ENCODE assay signal across 2 cellular contexts in genomic region chr12:4791497-4791896, GRCh38.
TF ChIP-seq lines count a peak whose summit lies in the region.

No MANE protein-coding gene starts in this region.

TF ChIP-seq in SK-N-SH treated with all-trans-retinoic acid at 6 μM for 48 hours, 23 proteins besides CTCF, POLR2A, EP300 and RAD21 (continued from another document):
- TF ChIP-seq, protein P1, sequence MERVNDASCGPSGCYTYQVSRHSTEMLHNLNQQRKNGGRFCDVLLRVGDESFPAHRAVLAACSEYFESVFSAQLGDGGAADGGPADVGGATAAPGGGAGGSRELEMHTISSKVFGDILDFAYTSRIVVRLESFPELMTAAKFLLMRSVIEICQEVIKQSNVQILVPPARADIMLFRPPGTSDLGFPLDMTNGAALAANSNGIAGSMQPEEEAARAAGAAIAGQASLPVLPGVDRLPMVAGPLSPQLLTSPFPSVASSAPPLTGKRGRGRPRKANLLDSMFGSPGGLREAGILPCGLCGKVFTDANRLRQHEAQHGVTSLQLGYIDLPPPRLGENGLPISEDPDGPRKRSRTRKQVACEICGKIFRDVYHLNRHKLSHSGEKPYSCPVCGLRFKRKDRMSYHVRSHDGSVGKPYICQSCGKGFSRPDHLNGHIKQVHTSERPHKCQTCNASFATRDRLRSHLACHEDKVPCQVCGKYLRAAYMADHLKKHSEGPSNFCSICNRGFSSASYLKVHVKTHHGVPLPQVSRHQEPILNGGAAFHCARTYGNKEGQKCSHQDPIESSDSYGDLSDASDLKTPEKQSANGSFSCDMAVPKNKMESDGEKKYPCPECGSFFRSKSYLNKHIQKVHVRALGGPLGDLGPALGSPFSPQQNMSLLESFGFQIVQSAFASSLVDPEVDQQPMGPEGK (CRISPR knock-in tag; IDR thresholded peaks at IDR 0.05; ENCODE audit: borderline replicate concordance): no peak
- TF ChIP-seq ZNF8 (CRISPR knock-in tag; IDR thresholded peaks at IDR 0.05): peak; percentile 64
- TF ChIP-seq ZFP3 (CRISPR knock-in tag; IDR thresholded peaks at IDR 0.05): no peak

TF ChIP-seq in SK-N-SH, 30 proteins besides CTCF, POLR2A, EP300 and RAD21 (continued from another document):
- TF ChIP-seq, protein P2, sequence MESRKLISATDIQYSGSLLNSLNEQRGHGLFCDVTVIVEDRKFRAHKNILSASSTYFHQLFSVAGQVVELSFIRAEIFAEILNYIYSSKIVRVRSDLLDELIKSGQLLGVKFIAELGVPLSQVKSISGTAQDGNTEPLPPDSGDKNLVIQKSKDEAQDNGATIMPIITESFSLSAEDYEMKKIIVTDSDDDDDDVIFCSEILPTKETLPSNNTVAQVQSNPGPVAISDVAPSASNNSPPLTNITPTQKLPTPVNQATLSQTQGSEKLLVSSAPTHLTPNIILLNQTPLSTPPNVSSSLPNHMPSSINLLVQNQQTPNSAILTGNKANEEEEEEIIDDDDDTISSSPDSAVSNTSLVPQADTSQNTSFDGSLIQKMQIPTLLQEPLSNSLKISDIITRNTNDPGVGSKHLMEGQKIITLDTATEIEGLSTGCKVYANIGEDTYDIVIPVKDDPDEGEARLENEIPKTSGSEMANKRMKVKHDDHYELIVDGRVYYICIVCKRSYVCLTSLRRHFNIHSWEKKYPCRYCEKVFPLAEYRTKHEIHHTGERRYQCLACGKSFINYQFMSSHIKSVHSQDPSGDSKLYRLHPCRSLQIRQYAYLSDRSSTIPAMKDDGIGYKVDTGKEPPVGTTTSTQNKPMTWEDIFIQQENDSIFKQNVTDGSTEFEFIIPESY (IDR thresholded peaks at IDR 0.05; ENCODE audit: borderline replicate concordance, low read depth): no peak
- TF ChIP-seq JUND (IDR thresholded peaks at IDR 0.05): no peak
- no peak for TF ChIP-seq GABPA (IDR thresholded peaks at IDR 0.05; ENCODE audit: low read depth)
- no peak for TF ChIP-seq SMC3 (IDR thresholded peaks at IDR 0.05; ENCODE audit: low read depth, low read length)
- TF ChIP-seq POLR2AphosphoS5 (IDR thresholded peaks at IDR 0.05; ENCODE audit: low read depth, low read length): no peak
- no peak for TF ChIP-seq TAF1 (IDR thresholded peaks at IDR 0.05; ENCODE audit: borderline replicate concordance, low read depth, low read length)
